ENCODE assay signal across 25 cellular contexts in genomic region chr1:23475641-23476040, GRCh38. TPM values are rescaled to one million over a fixed set of nuclear protein-coding genes. Genes with fewer than 3 reads are reported as not detected.
DNase-seq lines count a peak whose midpoint lies in the region; ATAC-seq and TF ChIP-seq lines count a peak whose summit lies in the region.
"Had no signal": no experiment of that assay in that cellular context is flagged by ENCODE, and none has a peak within 500 bp of the region (broad histone marks: within the 10 kb centered on the region; RNA-seq: fewer than 3 reads in every experiment).

No MANE protein-coding gene starts in this region.

- H3K9ac ChIP-seq in GM23248 = peak overlapping the region; percentile 46

- H3K27me3 Mint-ChIP-seq in stimulated activated naive CD8-positive, alpha-beta T cell treated with anti-CD3 and anti-CD28 coated beads, Interleukin-15, amount 100 ng/mL, for 72 hours = peaks cover 1% of the 10 kb centered on the region

- H3F3A ChIP-seq in GM23248 (ENCODE audit: insufficient read depth) = peaks cover 50% of the 10 kb centered on the region

- H3K27ac Mint-ChIP-seq in stimulated activated naive CD8-positive, alpha-beta T cell treated with anti-CD3 and anti-CD28 coated beads, Interleukin-15, amount 100 ng/mL, for 72 hours = no peak overlapping the region
- H3K27ac Mint-ChIP-seq: CD4-positive, alpha-beta memory T cell; naive B cell; WTC11 had no signal

- peak overlapping the region; percentile 83 for H3K27ac ChIP-seq in GM23248
- H3K27ac ChIP-seq in esophagus muscularis mucosa (replicated peaks in 1 of 4) = peak overlapping the region in 3 of 4 donors; percentile 16 to 58 (median 44)
- H3K27ac ChIP-seq in prostate gland = peak overlapping the region; percentile 41 to 47
- H3K27ac ChIP-seq: colonic mucosa, HL-60, SJSA1 had no signal

- H3K4me1 ChIP-seq in GM23248 (ENCODE audit: insufficient read depth) = peaks cover 38% of the 10 kb centered on the region
- peaks cover 48 to 78% (median 68%) of the 10 kb centered on the region in 4 donors for H3K4me1 ChIP-seq in esophagus muscularis mucosa
- H3K4me1 ChIP-seq in prostate gland (replicated peaks) = peaks cover 14% of the 10 kb centered on the region
- H3K4me1 ChIP-seq: colonic mucosa had no signal

- H3K9me2 ChIP-seq in GM23248 (ENCODE audit: insufficient read depth) = no peaks in the 10 kb centered on the region

- H4K20me1 ChIP-seq in GM23248 (ENCODE audit: insufficient read depth) = no peaks in the 10 kb centered on the region

- H3K4me1 Mint-ChIP-seq in stimulated activated naive CD8-positive, alpha-beta T cell treated with anti-CD3 and anti-CD28 coated beads, Interleukin-15, amount 100 ng/mL, for 72 hours = no peaks in the 10 kb centered on the region
- H3K4me1 Mint-ChIP-seq: CD4-positive, alpha-beta memory T cell had no signal

- H3K9me3 ChIP-seq in GM23248 (ENCODE audit: low read depth) (no peaks in the 10 kb centered on the region), esophagus muscularis mucosa (no peaks in the 10 kb centered on the region), prostate gland (no peaks in the 10 kb centered on the region)
- H3K9me3 ChIP-seq: colonic mucosa, SJSA1, tibial nerve had no signal

- H3K9me3 Mint-ChIP-seq in stimulated activated naive CD8-positive, alpha-beta T cell treated with anti-CD3 and anti-CD28 coated beads, Interleukin-15, amount 100 ng/mL, for 72 hours = no peaks in the 10 kb centered on the region
- H3K9me3 Mint-ChIP-seq: CD4-positive, alpha-beta memory T cell; naive B cell; WTC11 had no signal

- H3K4me2 ChIP-seq in GM23248 (ENCODE audit: unreplicated experiment) = peak overlapping the region; percentile 40

- H3K4me3 ChIP-seq in GM23248 (no peak overlapping the region), esophagus muscularis mucosa (no peak overlapping the region), prostate gland (no peak overlapping the region)
- H3K4me3 ChIP-seq: colonic mucosa, SJSA1, tibial nerve had no signal

- intact Hi-C loops in esophagus muscularis mucosa (cut with DNase I) = no loop called here
- intact Hi-C loops in prostate gland (cut with DNase I) = no loop called here

- no peak for TF ChIP-seq CTCF in esophagus muscularis mucosa (IDR thresholded peaks at IDR 0.05)
- TF ChIP-seq CTCF in prostate gland (IDR thresholded peaks at IDR 0.05) = no peak

- H3K27me3 ChIP-seq in GM23248 (replicated peaks; ENCODE audit: insufficient read depth) (no peaks in the 10 kb centered on the region), esophagus muscularis mucosa (no peaks in the 10 kb centered on the region), prostate gland (replicated peaks; ENCODE audit: insufficient read depth) (no peaks in the 10 kb centered on the region)
- H3K27me3 ChIP-seq: colonic mucosa, SJSA1, tibial nerve had no signal

- DNase-seq in GM23248 (peak; percentile 68), esophagus muscularis mucosa (ENCODE audit: extremely low spot score) (no peak), prostate gland (ENCODE audit: low spot score) (no peak), anterior cingulate cortex (lab: John Stamatoyannopoulos, UW) (no peak)
- no peak for DNase-seq in stimulated activated naive CD8-positive, alpha-beta T cell treated with anti-CD3 and anti-CD28 coated beads, Interleukin-15, amount 100 ng/mL, for 72 hours
- DNase-seq: activated CD4-positive, alpha-beta T cell treated with anti-CD3 and anti-CD28 coated beads, Interleukin-2, amount 50 U/mL, for 48 hours; activated naive CD4-positive, alpha-beta T cell; activated T-cell treated with anti-CD3 and anti-CD28 coated beads for 4 hours; aorta; CD4-positive, alpha-beta memory T cell; colonic mucosa; DMS153; GF-D8; naive B cell; NCI-H187; NCI-H2227 treated with DMSO at 0.1 percent for 48 hours; NCI-H774; stimulated activated naive CD4-positive, alpha-beta T cell treated with Interleukin-2 at 50 U/mL for 16 hours had no signal

- H3K79me2 ChIP-seq in GM23248 (ENCODE audit: insufficient read depth) = peaks cover 10% of the 10 kb centered on the region; the same call in 1 of the 2 replicates

- TF ChIP-seq POLR2A in esophagus muscularis mucosa (IDR thresholded peaks at IDR 0.05; ENCODE audit: low read depth) (no peak), prostate gland (IDR thresholded peaks at IDR 0.05) (no peak)

- 36% methylated on average over 3 of the region's 3 CpGs for WGBS in GM23248 (ENCODE audit: low coverage in 1 of 2, low lambda C conversion rate in 2 of 2, missing lambda C conversion rate in 2 of 2), 2 experiments
- 86% methylated on average over 2 of the region's 3 CpGs for WGBS in esophagus muscularis mucosa
- 68% methylated on average over 3 of the region's 3 CpGs for WGBS in prostate gland

- in situ Hi-C loops in GM23248 (cut with MboI) = no loop called here

- ATAC-seq in SK-N-SH treated with all-trans-retinoic acid at 6 μM for 48 hours (peak; percentile 51), HG03432 (IDR thresholded peaks at IDR 0.05; ENCODE audit: unreplicated experiment) (no peak), GM18867 (IDR thresholded peaks at IDR 0.05; ENCODE audit: unreplicated experiment) (no peak)
- no peak for ATAC-seq in stimulated activated naive CD8-positive, alpha-beta T cell treated with anti-CD3 and anti-CD28 coated beads, Interleukin-15, amount 100 ng/mL, for 72 hours
- ATAC-seq: WTC11 had no signal

- H3K4me3 Mint-ChIP-seq in stimulated activated naive CD8-positive, alpha-beta T cell treated with anti-CD3 and anti-CD28 coated beads, Interleukin-15, amount 100 ng/mL, for 72 hours = no peak overlapping the region
- H3K4me3 Mint-ChIP-seq: CD4-positive, alpha-beta memory T cell; naive B cell; WTC11 had no signal

- H3K36me3 ChIP-seq in GM23248 (ENCODE audit: low read depth) = no peaks in the 10 kb centered on the region
- H3K36me3 ChIP-seq in esophagus muscularis mucosa = peaks cover 0 to 3% (median 0%) of the 10 kb centered on the region in 4 donors
- no peaks in the 10 kb centered on the region for H3K36me3 ChIP-seq in prostate gland
- H3K36me3 ChIP-seq: colonic mucosa, SJSA1, tibial nerve had no signal

- no peak for TF ChIP-seq EP300 in esophagus muscularis mucosa (IDR thresholded peaks at IDR 0.05)

- H2AFZ ChIP-seq in GM23248 = no peak overlapping the region

TF ChIP-seq in SK-N-SH treated with all-trans-retinoic acid at 6 μM for 48 hours, 23 proteins besides CTCF, POLR2A, EP300 and RAD21:
- no peak for TF ChIP-seq ISL1 (CRISPR knock-in tag; IDR thresholded peaks at IDR 0.05)
- TF ChIP-seq SNAI2 (CRISPR knock-in tag; IDR thresholded peaks at IDR 0.05) = no peak

RNA-seq across cellular contexts. Expression of gene ASAP3, which starts 8.3 kb away (rescaled TPM):
- total RNA-seq in GM23248 (2014; rRNA removed; shearing (Covaris generic)) = 27.3 and 37.1 TPM in 2 replicates
- 13.9 and 14.1 TPM in 2 replicates for polyA plus RNA-seq in GM23248 (2016; fragmentation: Nextera tagmentation; extraction: Ambion mirVana)
- total RNA-seq in esophagus muscularis mucosa (10 to 100 TPM; 25.3 to 32.8 (median 27.9) TPM), prostate gland (10 to 100 TPM; 76.5 to 83.1 TPM)

RNA-seq across cellular contexts. Expression of gene TCEA3, which starts 51.1 kb away (rescaled TPM):
- total RNA-seq in GM23248 (2014; rRNA removed; shearing (Covaris generic)) = 9.2 and 16.3 TPM in 2 replicates
- polyA plus RNA-seq in GM23248 (2016; fragmentation: Nextera tagmentation; extraction: Ambion mirVana) = 21.3 and 23.2 TPM in 2 replicates
- total RNA-seq in esophagus muscularis mucosa (10 to 100 TPM; 16.7 to 24.1 (median 20.9) TPM), prostate gland (100 to 1,000 TPM in 1 of 2 donors, 10 to 100 TPM in 1; 65.2 to 115 TPM)

RNA-seq across cellular contexts. Expression of gene E2F2, which starts 55.4 kb away (rescaled TPM):
- 1.1 and 1.2 TPM in 2 replicates for total RNA-seq in GM23248 (2014; rRNA removed; shearing (Covaris generic))
- 0.20 and 0.51 TPM in 2 replicates for polyA plus RNA-seq in GM23248 (2016; fragmentation: Nextera tagmentation; extraction: Ambion mirVana)
- under 1 TPM in 3 of 4 donors, not detected in 1; 0.11 to 0.26 (median 0.17) TPM for total RNA-seq in esophagus muscularis mucosa
- 1 to 10 TPM; 1.0 to 4.1 TPM for total RNA-seq in prostate gland
